24 cellular contexts compared by ENCODE assay signal in the genomic region with DNA sequence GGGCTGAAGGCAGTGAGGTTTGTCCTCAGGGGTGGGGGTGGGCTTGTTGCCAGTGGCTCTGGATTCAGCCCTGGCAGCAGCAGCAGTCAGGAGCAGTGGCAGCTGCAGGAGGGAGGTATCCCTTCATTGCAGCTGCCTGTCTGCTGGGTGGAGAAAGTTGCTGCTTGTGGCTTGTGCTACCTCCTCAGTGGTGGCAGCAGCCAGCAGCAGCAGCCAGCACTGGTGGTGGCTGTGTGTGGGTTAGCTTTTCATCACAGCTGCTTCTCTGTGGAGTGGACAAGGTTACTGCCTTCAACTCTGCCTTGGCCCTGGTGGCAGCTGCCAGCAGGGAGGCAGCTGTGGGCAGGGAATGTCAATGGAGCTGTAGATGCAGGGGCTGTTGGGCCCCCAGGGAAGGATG.
"Had no signal": no experiment of that assay in that cellular context is flagged by ENCODE, and none has a peak within 500 bp of the region (broad histone marks: within the 10 kb centered on the region; RNA-seq: fewer than 3 reads in every experiment).

No MANE protein-coding gene starts in this region.

- H3K4me1 ChIP-seq: Peyer's patch had no signal

- ATAC-seq: activated T-cell treated with anti-CD3 and anti-CD28 coated beads, Interleukin-2, amount 50 U/mL, for 72 hours; K562; T-helper 17 cell; WTC11 had no signal

- H3K27ac ChIP-seq: brain microvascular endothelial cell, Peyer's patch, RWPE1 had no signal

- H3K36me3 ChIP-seq: brain microvascular endothelial cell, Peyer's patch had no signal

- H3K27me3 ChIP-seq: brain microvascular endothelial cell, Peyer's patch had no signal

- H3K4me3 ChIP-seq: K562, Peyer's patch had no signal

- DNase-seq: activated CD4-positive, alpha-beta T cell treated with anti-CD3 and anti-CD28 coated beads for 48 hours; activated CD4-positive, alpha-beta T cell treated with anti-CD3 and anti-CD28 coated beads, Interleukin-2, amount 50 U/mL, for 4 hours; activated CD4-positive, CD25-positive, alpha-beta regulatory T cell treated with anti-CD3 and anti-CD28 coated beads, Interleukin-2, amount 50 U/mL, for 72 hours; activated CD8-positive, alpha-beta memory T cell treated with anti-CD3 and anti-CD28 coated beads for 24 hours; activated gamma-delta T cell treated with Interleukin-2 at 50 U/mL for 16 hours; activated naive CD4-positive, alpha-beta T cell treated with anti-CD3 and anti-CD28 coated beads, Interleukin-2, amount 10 ng/mL, durations not matched to agents 7 days and 5 days; activated naive CD8-positive, alpha-beta T cell treated with anti-CD3 and anti-CD28 coated beads for 36 hours; activated T-cell treated with anti-CD3 and anti-CD28 coated beads, Interleukin-2, amount 50 U/mL, for 72 hours; brain microvascular endothelial cell; Karpas-422; NCI-H146; NCI-H1930; NCI-H2171; NCI-H226; NCI-H526; NCI-H774; Peyer's patch; Right ventricle myocardium superior; T-helper 17 cell; T-helper 9 cell had no signal

- H3K36me3 Mint-ChIP-seq: activated naive CD4-positive, alpha-beta T cell treated with anti-CD3 and anti-CD28 coated beads, Interleukin-2, amount 10 ng/mL, durations not matched to agents 7 days and 5 days; activated naive CD8-positive, alpha-beta T cell treated with anti-CD3 and anti-CD28 coated beads for 36 hours had no signal

- H3K27me3 Mint-ChIP-seq: activated naive CD4-positive, alpha-beta T cell treated with anti-CD3 and anti-CD28 coated beads, Interleukin-2, amount 10 ng/mL, durations not matched to agents 7 days and 5 days had no signal

- H3K4me3 Mint-ChIP-seq: activated naive CD4-positive, alpha-beta T cell treated with anti-CD3 and anti-CD28 coated beads, Interleukin-2, amount 10 ng/mL, durations not matched to agents 7 days and 5 days; activated naive CD8-positive, alpha-beta T cell treated with anti-CD3 and anti-CD28 coated beads for 36 hours; activated T-cell treated with anti-CD3 and anti-CD28 coated beads, Interleukin-2, amount 50 U/mL, for 72 hours; T-helper 17 cell; WTC11 had no signal

- H3K27ac Mint-ChIP-seq: activated naive CD4-positive, alpha-beta T cell treated with anti-CD3 and anti-CD28 coated beads, Interleukin-2, amount 10 ng/mL, durations not matched to agents 7 days and 5 days; activated naive CD8-positive, alpha-beta T cell treated with anti-CD3 and anti-CD28 coated beads for 36 hours; activated T-cell treated with anti-CD3 and anti-CD28 coated beads, Interleukin-2, amount 50 U/mL, for 72 hours; activated T-helper 2 cell treated with anti-CD3 and anti-CD28 coated beads, Interferon-gamma antibody, Interleukin-2, Interleukin-4, amounts not matched to agents 10 μg/mL and 5 μg/mL and 100 μg/mL, durations not matched to agents 14 hours and 24 hours and 36 hours; T-helper 17 cell; WTC11 had no signal

- H3K9me3 ChIP-seq: Peyer's patch had no signal

- H3K4me1 Mint-ChIP-seq: activated naive CD4-positive, alpha-beta T cell treated with anti-CD3 and anti-CD28 coated beads, Interleukin-2, amount 10 ng/mL, durations not matched to agents 7 days and 5 days; activated naive CD8-positive, alpha-beta T cell treated with anti-CD3 and anti-CD28 coated beads for 36 hours; WTC11 had no signal
